21 cellular contexts compared by ENCODE assay signal in the genomic region with DNA sequence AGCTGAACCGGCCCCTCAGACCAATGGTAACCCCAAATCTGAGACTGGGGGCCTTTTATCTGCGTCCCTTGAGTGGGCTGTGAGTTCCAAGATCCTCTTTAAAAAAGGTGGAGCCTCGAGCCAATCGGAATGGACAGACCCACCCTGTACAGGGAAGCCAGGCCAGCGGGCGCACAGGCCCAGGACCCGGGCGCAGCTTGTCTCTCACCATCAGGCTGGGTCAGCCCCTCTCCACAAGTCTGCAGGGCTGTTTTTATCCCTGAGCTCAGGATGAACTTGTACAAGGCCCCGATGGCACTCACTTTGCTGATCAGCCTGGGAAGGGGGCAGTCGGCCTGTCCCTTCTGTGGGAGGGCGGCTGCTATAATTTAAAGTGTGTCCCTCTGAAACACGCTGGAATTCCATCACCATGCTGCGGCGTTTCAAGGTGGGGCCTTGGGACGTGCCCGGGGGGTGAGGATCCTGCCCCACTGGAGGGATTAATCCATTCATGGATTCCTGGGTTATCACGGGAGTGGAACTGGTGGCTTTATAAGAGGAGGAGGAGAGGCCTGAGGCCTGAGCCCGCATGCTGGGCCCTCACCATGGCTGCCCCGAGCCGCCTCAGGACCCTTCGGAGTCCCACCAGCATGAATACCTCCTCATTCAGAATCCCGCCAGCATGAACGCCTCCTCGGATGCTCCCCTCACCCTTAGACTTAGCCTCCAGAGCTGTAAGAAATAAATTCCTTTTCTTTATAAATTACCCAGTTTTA. TPM values are rescaled to one million over a fixed set of nuclear protein-coding genes. Genes with fewer than 3 reads are reported as not detected.
"Had no signal": no experiment of that assay in that cellular context is flagged by ENCODE, and none has a peak within 500 bp of the region (broad histone marks: within the 10 kb centered on the region; RNA-seq: fewer than 3 reads in every experiment).

No MANE protein-coding gene starts in this region.

- H3K4me3 Mint-ChIP-seq: dendritic cell treated with granulocyte-macrophage colony-stimulating factor and Interleukin-4, amounts not matched to agents 40 ng/mL and 50 ng/mL, for 4 days; neural progenitor cell; stimulated activated effector memory CD8-positive, alpha-beta T cell treated with anti-CD3 and anti-CD28 coated beads, Interleukin-12 subunit alpha, Interleukin-12 subunit beta, amount 100 ng/mL, for 72 hours had no signal

- H3K27ac Mint-ChIP-seq: dendritic cell treated with granulocyte-macrophage colony-stimulating factor and Interleukin-4, amounts not matched to agents 40 ng/mL and 50 ng/mL, for 4 days; stimulated activated effector memory CD8-positive, alpha-beta T cell treated with anti-CD3 and anti-CD28 coated beads, Interleukin-12 subunit alpha, Interleukin-12 subunit beta, amount 100 ng/mL, for 72 hours had no signal

- H3K9me3 Mint-ChIP-seq: dendritic cell treated with granulocyte-macrophage colony-stimulating factor and Interleukin-4, amounts not matched to agents 40 ng/mL and 50 ng/mL, for 4 days; naive thymus-derived CD8-positive, alpha-beta T cell; neural progenitor cell; stimulated activated effector memory CD8-positive, alpha-beta T cell treated with anti-CD3 and anti-CD28 coated beads, Interleukin-12 subunit alpha, Interleukin-12 subunit beta, amount 100 ng/mL, for 72 hours had no signal

- H3K9me3 ChIP-seq: esophagus squamous epithelium, gastroesophageal sphincter, mucosa of descending colon, psoas muscle, right lobe of liver, suprapubic skin, tibial artery, upper lobe of right lung had no signal

- H3K4me2 ChIP-seq: neural progenitor cell had no signal

- H3K9ac ChIP-seq: neural progenitor cell had no signal

- H3K36me3 Mint-ChIP-seq: naive thymus-derived CD8-positive, alpha-beta T cell had no signal

- ATAC-seq: gastroesophageal sphincter; left colon; mucosa of descending colon; naive thymus-derived CD8-positive, alpha-beta T cell; psoas muscle; right lobe of liver; stimulated activated effector memory CD8-positive, alpha-beta T cell treated with anti-CD3 and anti-CD28 coated beads, Interleukin-12 subunit alpha, Interleukin-12 subunit beta, amount 100 ng/mL, for 72 hours; stimulated activated naive CD8-positive, alpha-beta T cell treated with anti-CD3 and anti-CD28 coated beads, Interleukin-15, Interleukin-2, amounts not matched to agents 100 U/mL and 50 U/mL, for 24 hours; upper lobe of right lung had no signal

- H3K27ac ChIP-seq: esophagus squamous epithelium, neural progenitor cell, psoas muscle, right lobe of liver, suprapubic skin, upper lobe of right lung had no signal

- H3K27me3 ChIP-seq: right lobe of liver, suprapubic skin, tibial artery, upper lobe of right lung had no signal

- H3K4me3 ChIP-seq: esophagus squamous epithelium, gastroesophageal sphincter, mucosa of descending colon, neural progenitor cell, psoas muscle, right lobe of liver, suprapubic skin, tibial artery, upper lobe of right lung had no signal

- H3K36me3 ChIP-seq: esophagus squamous epithelium, gastroesophageal sphincter, neural progenitor cell, right lobe of liver, suprapubic skin, tibial artery, upper lobe of right lung had no signal

- H2AFZ ChIP-seq: neural progenitor cell had no signal

- DNase-seq: cerebellar nuclear complex; esophagus squamous epithelium; glutamatergic neuron; left colon; naive thymus-derived CD8-positive, alpha-beta T cell; retina; right lobe of liver; stimulated activated CD4-positive, alpha-beta T cell treated with anti-CD3 and anti-CD28 coated beads, Interleukin-4, amount 100 ng/mL, for 1 hour; stimulated activated CD8-positive, alpha-beta memory T cell treated with anti-CD3 and anti-CD28 coated beads, Interleukin-4, amount 100 ng/mL, for 48 hours; stimulated activated naive CD8-positive, alpha-beta T cell treated with anti-CD3 and anti-CD28 coated beads, Interleukin-15, Interleukin-2, amounts not matched to agents 100 U/mL and 50 U/mL, for 24 hours; tibial artery; upper lobe of right lung had no signal

RNA-seq across cellular contexts. Expression of a gene that starts 32.3 kb away (rescaled TPM):
- total RNA-seq: epithelial cell of proximal tubule; esophagus squamous epithelium; naive thymus-derived CD8-positive, alpha-beta T cell; psoas muscle; suprapubic skin; upper lobe of right lung had no signal
- polyA plus RNA-seq: keratinocyte; naive thymus-derived CD8-positive, alpha-beta T cell had no signal
